In the genomic region with DNA sequence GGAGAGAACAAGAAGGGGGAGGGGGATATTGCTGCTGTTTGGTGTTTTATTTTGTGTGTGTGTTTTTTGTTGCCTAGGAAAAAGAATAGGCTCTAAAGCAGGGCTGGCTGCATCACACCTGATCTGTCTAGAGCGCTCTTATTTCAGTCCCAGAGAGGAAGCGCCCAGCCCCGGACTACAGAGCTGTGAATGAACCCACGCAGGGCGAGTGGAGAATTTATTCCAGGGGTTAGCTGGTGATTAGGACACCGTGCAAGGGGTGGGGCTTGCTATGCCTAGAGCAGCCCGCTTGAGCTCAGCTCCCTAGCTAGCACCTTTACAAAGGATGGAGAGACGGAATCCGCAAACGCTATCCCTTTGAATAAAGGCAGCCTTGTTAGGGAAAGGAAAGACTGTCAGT, we compare ENCODE assay signal across 1 cellular context.
TF ChIP-seq lines count a peak whose summit lies in the region.

No MANE protein-coding gene starts in this region.

TF ChIP-seq in H1, 55 proteins besides CTCF, POLR2A, EP300 and RAD21:
- TF ChIP-seq BACH1 (IDR thresholded peaks at IDR 0.05; ENCODE audit: low read length) = no peak
- no peak for TF ChIP-seq JUND (IDR thresholded peaks at IDR 0.05; ENCODE audit: low read length)
- no peak for TF ChIP-seq RBBP5 (IDR thresholded peaks at IDR 0.05; ENCODE audit: borderline replicate concordance, low read depth, low read length)
- TF ChIP-seq YY1 (IDR thresholded peaks at IDR 0.05; ENCODE audit: low read depth, low read length) = no peak
- TF ChIP-seq, protein P1, sequence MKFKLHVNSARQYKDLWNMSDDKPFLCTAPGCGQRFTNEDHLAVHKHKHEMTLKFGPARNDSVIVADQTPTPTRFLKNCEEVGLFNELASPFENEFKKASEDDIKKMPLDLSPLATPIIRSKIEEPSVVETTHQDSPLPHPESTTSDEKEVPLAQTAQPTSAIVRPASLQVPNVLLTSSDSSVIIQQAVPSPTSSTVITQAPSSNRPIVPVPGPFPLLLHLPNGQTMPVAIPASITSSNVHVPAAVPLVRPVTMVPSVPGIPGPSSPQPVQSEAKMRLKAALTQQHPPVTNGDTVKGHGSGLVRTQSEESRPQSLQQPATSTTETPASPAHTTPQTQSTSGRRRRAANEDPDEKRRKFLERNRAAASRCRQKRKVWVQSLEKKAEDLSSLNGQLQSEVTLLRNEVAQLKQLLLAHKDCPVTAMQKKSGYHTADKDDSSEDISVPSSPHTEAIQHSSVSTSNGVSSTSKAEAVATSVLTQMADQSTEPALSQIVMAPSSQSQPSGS (IDR thresholded peaks at IDR 0.05; ENCODE audit: low read length) = no peak
- TF ChIP-seq CHD1 (IDR thresholded peaks at IDR 0.05; ENCODE audit: low read depth, low read length) = no peak
- TF ChIP-seq POU5F1 (IDR thresholded peaks at IDR 0.05; ENCODE audit: low read depth, low read length) = no peak
- no peak for TF ChIP-seq TAF1 (IDR thresholded peaks at IDR 0.05; ENCODE audit: low read depth, low read length)
- TF ChIP-seq BRCA1 (IDR thresholded peaks at IDR 0.05; ENCODE audit: low read depth, low read length) = no peak
- no peak for TF ChIP-seq TAF7 (optimal IDR thresholded peaks at IDR 0.05; ENCODE audit: borderline replicate concordance, low read depth, low read length)
- TF ChIP-seq CBX5 (IDR thresholded peaks at IDR 0.05; ENCODE audit: low read depth, low read length) = no peak
- TF ChIP-seq, protein P2, sequence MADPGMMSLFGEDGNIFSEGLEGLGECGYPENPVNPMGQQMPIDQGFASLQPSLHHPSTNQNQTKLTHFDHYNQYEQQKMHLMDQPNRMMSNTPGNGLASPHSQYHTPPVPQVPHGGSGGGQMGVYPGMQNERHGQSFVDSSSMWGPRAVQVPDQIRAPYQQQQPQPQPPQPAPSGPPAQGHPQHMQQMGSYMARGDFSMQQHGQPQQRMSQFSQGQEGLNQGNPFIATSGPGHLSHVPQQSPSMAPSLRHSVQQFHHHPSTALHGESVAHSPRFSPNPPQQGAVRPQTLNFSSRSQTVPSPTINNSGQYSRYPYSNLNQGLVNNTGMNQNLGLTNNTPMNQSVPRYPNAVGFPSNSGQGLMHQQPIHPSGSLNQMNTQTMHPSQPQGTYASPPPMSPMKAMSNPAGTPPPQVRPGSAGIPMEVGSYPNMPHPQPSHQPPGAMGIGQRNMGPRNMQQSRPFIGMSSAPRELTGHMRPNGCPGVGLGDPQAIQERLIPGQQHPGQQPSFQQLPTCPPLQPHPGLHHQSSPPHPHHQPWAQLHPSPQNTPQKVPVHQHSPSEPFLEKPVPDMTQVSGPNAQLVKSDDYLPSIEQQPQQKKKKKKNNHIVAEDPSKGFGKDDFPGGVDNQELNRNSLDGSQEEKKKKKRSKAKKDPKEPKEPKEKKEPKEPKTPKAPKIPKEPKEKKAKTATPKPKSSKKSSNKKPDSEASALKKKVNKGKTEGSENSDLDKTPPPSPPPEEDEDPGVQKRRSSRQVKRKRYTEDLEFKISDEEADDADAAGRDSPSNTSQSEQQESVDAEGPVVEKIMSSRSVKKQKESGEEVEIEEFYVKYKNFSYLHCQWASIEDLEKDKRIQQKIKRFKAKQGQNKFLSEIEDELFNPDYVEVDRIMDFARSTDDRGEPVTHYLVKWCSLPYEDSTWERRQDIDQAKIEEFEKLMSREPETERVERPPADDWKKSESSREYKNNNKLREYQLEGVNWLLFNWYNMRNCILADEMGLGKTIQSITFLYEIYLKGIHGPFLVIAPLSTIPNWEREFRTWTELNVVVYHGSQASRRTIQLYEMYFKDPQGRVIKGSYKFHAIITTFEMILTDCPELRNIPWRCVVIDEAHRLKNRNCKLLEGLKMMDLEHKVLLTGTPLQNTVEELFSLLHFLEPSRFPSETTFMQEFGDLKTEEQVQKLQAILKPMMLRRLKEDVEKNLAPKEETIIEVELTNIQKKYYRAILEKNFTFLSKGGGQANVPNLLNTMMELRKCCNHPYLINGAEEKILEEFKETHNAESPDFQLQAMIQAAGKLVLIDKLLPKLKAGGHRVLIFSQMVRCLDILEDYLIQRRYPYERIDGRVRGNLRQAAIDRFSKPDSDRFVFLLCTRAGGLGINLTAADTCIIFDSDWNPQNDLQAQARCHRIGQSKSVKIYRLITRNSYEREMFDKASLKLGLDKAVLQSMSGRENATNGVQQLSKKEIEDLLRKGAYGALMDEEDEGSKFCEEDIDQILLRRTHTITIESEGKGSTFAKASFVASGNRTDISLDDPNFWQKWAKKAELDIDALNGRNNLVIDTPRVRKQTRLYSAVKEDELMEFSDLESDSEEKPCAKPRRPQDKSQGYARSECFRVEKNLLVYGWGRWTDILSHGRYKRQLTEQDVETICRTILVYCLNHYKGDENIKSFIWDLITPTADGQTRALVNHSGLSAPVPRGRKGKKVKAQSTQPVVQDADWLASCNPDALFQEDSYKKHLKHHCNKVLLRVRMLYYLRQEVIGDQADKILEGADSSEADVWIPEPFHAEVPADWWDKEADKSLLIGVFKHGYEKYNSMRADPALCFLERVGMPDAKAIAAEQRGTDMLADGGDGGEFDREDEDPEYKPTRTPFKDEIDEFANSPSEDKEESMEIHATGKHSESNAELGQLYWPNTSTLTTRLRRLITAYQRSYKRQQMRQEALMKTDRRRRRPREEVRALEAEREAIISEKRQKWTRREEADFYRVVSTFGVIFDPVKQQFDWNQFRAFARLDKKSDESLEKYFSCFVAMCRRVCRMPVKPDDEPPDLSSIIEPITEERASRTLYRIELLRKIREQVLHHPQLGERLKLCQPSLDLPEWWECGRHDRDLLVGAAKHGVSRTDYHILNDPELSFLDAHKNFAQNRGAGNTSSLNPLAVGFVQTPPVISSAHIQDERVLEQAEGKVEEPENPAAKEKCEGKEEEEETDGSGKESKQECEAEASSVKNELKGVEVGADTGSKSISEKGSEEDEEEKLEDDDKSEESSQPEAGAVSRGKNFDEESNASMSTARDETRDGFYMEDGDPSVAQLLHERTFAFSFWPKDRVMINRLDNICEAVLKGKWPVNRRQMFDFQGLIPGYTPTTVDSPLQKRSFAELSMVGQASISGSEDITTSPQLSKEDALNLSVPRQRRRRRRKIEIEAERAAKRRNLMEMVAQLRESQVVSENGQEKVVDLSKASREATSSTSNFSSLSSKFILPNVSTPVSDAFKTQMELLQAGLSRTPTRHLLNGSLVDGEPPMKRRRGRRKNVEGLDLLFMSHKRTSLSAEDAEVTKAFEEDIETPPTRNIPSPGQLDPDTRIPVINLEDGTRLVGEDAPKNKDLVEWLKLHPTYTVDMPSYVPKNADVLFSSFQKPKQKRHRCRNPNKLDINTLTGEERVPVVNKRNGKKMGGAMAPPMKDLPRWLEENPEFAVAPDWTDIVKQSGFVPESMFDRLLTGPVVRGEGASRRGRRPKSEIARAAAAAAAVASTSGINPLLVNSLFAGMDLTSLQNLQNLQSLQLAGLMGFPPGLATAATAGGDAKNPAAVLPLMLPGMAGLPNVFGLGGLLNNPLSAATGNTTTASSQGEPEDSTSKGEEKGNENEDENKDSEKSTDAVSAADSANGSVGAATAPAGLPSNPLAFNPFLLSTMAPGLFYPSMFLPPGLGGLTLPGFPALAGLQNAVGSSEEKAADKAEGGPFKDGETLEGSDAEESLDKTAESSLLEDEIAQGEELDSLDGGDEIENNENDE (IDR thresholded peaks at IDR 0.05; ENCODE audit: insufficient replicate concordance, low read length) = no peak
- TF ChIP-seq PHF8 (conservative IDR thresholded peaks at IDR 0.05; ENCODE audit: low read depth, low read length) = no peak
